Comparison of ENCODE assay signal across 13 cellular contexts in the genomic region with DNA sequence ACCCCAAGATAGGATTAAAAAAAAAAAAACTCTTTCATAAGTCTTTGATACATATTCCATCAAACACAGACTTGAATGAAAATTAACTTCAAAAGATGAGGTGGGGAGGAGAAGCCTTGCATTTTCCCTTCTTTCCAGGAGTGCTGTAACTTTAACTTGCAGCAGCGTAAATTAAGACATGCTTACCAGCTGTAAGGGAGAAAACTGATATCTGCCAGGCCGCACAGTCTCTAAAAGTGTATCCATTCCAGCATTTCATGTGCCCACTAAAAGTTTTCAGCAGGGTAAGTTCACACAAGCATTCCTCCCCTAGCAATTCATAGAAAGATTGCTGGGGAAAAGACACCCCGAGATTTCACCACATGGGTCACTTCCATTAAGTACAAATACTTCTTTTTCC. TPM values are rescaled to one million over a fixed set of nuclear protein-coding genes. Genes with fewer than 3 reads are reported as not detected.
DNase-seq lines count a peak whose midpoint lies in the region; ATAC-seq and TF ChIP-seq lines count a peak whose summit lies in the region.
"Had no signal": no experiment of that assay in that cellular context is flagged by ENCODE, and none has a peak within 500 bp of the region (broad histone marks: within the 10 kb centered on the region; RNA-seq: fewer than 3 reads in every experiment).

No MANE protein-coding gene starts in this region.

- no peak for TF ChIP-seq CTCF in colonic mucosa (IDR thresholded peaks at IDR 0.05)

- peaks cover 76% of the 10 kb centered on the region for H3K27me3 Mint-ChIP-seq in activated naive CD4-positive, alpha-beta T cell treated with anti-CD3 and anti-CD28 coated beads, Interleukin-2, amount 10 ng/mL, durations not matched to agents 7 days and 5 days

- H3K79me1 ChIP-seq in mesendoderm (ENCODE audit: low read length): peaks cover 4% of the 10 kb centered on the region

- H3K4me1 Mint-ChIP-seq in activated naive CD4-positive, alpha-beta T cell treated with anti-CD3 and anti-CD28 coated beads, Interleukin-2, amount 10 ng/mL, durations not matched to agents 7 days and 5 days: peaks cover 6% of the 10 kb centered on the region

- H3K4me3 ChIP-seq in HUES64 (ENCODE audit: low read length) (peak overlapping the region; percentile 95), colonic mucosa (no peak overlapping the region), mesendoderm (ENCODE audit: low read length) (no peak overlapping the region), stomach smooth muscle (ENCODE audit: low read length in 2 of 2) (peak overlapping the region; percentile 38 to 44)

- H3K9ac ChIP-seq in HUES64 (ENCODE audit: low read depth, low read length): peak overlapping the region; percentile 81
- H3K9ac ChIP-seq in colonic mucosa (ENCODE audit: low read depth in 2 of 2, low read length in 2 of 2): peak overlapping the region in 1 of 2 donors; percentile 82
- H3K9ac ChIP-seq in mesendoderm (ENCODE audit: low read length): peak overlapping the region; percentile 12
- peak overlapping the region; percentile 51 to 61 for H3K9ac ChIP-seq in stomach smooth muscle (ENCODE audit: low read length in 2 of 2)
- H3K9ac ChIP-seq: KMS-11 had no signal

- no peaks in the 10 kb centered on the region for H3K27me3 ChIP-seq in HUES64 (ENCODE audit: insufficient read depth, low read length)
- H3K27me3 ChIP-seq in colonic mucosa: no peaks in the 10 kb centered on the region
- no peaks in the 10 kb centered on the region for H3K27me3 ChIP-seq in mesendoderm (ENCODE audit: insufficient read depth, low read length, poor library complexity)
- H3K27me3 ChIP-seq in stomach smooth muscle (ENCODE audit: control insufficient read depth in 1 of 2, insufficient read depth in 2 of 2, low read length in 2 of 2): no peaks in the 10 kb centered on the region
- H3K27me3 ChIP-seq: adrenal gland had no signal

- H3K79me2 ChIP-seq in mesendoderm (ENCODE audit: control insufficient read depth, insufficient read depth, low read length): peaks cover 85% of the 10 kb centered on the region

- peak overlapping the region; percentile 44 for H3K56ac ChIP-seq in mesendoderm (ENCODE audit: low read length)

- no peak overlapping the region for H2BK15ac ChIP-seq in mesendoderm (replicated peaks; ENCODE audit: low read depth)

- DNase-seq in colonic mucosa (no peak), mesendoderm (no peak), NCI-H524 treated with DMSO at 0.1 percent for 48 hours (lab: John Stamatoyannopoulos, UW) (no peak)
- DNase-seq in activated naive CD4-positive, alpha-beta T cell treated with anti-CD3 and anti-CD28 coated beads, Interleukin-2, amount 10 ng/mL, durations not matched to agents 7 days and 5 days: no peak
- DNase-seq: activated CD8-positive, alpha-beta T cell treated with anti-CD3 and anti-CD28 coated beads, Interleukin-2, amount 10 ng/mL, durations not matched to agents 7 days and 5 days; stimulated activated CD4-positive, alpha-beta T cell treated with anti-CD3 and anti-CD28 coated beads, Interleukin-12 subunit alpha, Interleukin-12 subunit beta, amount 100 ng/mL, for 4 hours had no signal

- H3K4me3 Mint-ChIP-seq in activated naive CD4-positive, alpha-beta T cell treated with anti-CD3 and anti-CD28 coated beads, Interleukin-2, amount 10 ng/mL, durations not matched to agents 7 days and 5 days: no peak overlapping the region
- H3K4me3 Mint-ChIP-seq: activated CD8-positive, alpha-beta T cell treated with anti-CD3 and anti-CD28 coated beads, Interleukin-2, amount 10 ng/mL, durations not matched to agents 7 days and 5 days had no signal

- no peaks in the 10 kb centered on the region for H3K36me3 Mint-ChIP-seq in activated naive CD4-positive, alpha-beta T cell treated with anti-CD3 and anti-CD28 coated beads, Interleukin-2, amount 10 ng/mL, durations not matched to agents 7 days and 5 days

- ATAC-seq in HG02678 (IDR thresholded peaks at IDR 0.05; ENCODE audit: unreplicated experiment): no peak
- no peak for ATAC-seq in GM18519 (IDR thresholded peaks at IDR 0.05; ENCODE audit: low FRiP score, unreplicated experiment)
- ATAC-seq: activated CD8-positive, alpha-beta T cell treated with anti-CD3 and anti-CD28 coated beads, Interleukin-2, amount 10 ng/mL, durations not matched to agents 7 days and 5 days; esophagus mucosa had no signal

- peak overlapping the region; percentile 12 for H3K4me2 ChIP-seq in mesendoderm (ENCODE audit: low read length)
- H3K4me2 ChIP-seq: KMS-11 had no signal

- H3K4ac ChIP-seq in mesendoderm (ENCODE audit: low read depth, low read length): no peak overlapping the region

- intact Hi-C loops in colonic mucosa (cut with DNase I): no loop called here

- H3K9me3 Mint-ChIP-seq in activated naive CD4-positive, alpha-beta T cell treated with anti-CD3 and anti-CD28 coated beads, Interleukin-2, amount 10 ng/mL, durations not matched to agents 7 days and 5 days: no peaks in the 10 kb centered on the region

- WGBS in HUES64: 62% methylated on average over 3 of the region's 3 CpGs
- no CpG with 5 or more reads among the region's 3 CpGs for WGBS in mesendoderm (ENCODE audit: extremely low coverage, insufficient coverage, low lambda C conversion rate)

- no peak overlapping the region for H2BK5ac ChIP-seq in mesendoderm (ENCODE audit: low read length)

- no peak overlapping the region for H2BK120ac ChIP-seq in mesendoderm (ENCODE audit: low read depth, low read length)

- no peak overlapping the region for H3K18ac ChIP-seq in mesendoderm (ENCODE audit: low read length)

- H3K27ac ChIP-seq in HUES64 (ENCODE audit: low read depth, low read length) (peak overlapping the region; percentile 94), colonic mucosa (peak overlapping the region; percentile 97), mesendoderm (ENCODE audit: low read depth, low read length) (no peak overlapping the region), stomach smooth muscle (ENCODE audit: low read length) (peak overlapping the region; percentile 63)
- H3K27ac ChIP-seq: KMS-11 had no signal

- no peak overlapping the region for H2AK5ac ChIP-seq in mesendoderm (ENCODE audit: low read length)

- H3K27ac Mint-ChIP-seq in activated naive CD4-positive, alpha-beta T cell treated with anti-CD3 and anti-CD28 coated beads, Interleukin-2, amount 10 ng/mL, durations not matched to agents 7 days and 5 days: no peak overlapping the region
- H3K27ac Mint-ChIP-seq: activated CD8-positive, alpha-beta T cell treated with anti-CD3 and anti-CD28 coated beads, Interleukin-2, amount 10 ng/mL, durations not matched to agents 7 days and 5 days had no signal

- no peak overlapping the region for H4K5ac ChIP-seq in mesendoderm (ENCODE audit: low read length)

- H3K23ac ChIP-seq in mesendoderm (ENCODE audit: low read length): no peak overlapping the region

- H3K4me1 ChIP-seq in HUES64 (ENCODE audit: insufficient read depth, low read length) (peaks cover 65% of the 10 kb centered on the region), colonic mucosa (peaks cover 25% of the 10 kb centered on the region), mesendoderm (ENCODE audit: control insufficient read depth, low read depth, low read length) (peaks cover 43% of the 10 kb centered on the region), stomach smooth muscle (ENCODE audit: control insufficient read depth, insufficient read depth, low read length) (peaks cover 56% of the 10 kb centered on the region)

- H3K36me3 ChIP-seq in HUES64 (ENCODE audit: insufficient read depth, low read length): peaks cover 7% of the 10 kb centered on the region
- H3K36me3 ChIP-seq in colonic mucosa: no peaks in the 10 kb centered on the region
- H3K36me3 ChIP-seq in mesendoderm (ENCODE audit: control insufficient read depth, insufficient read depth, low read length): peaks cover 4% of the 10 kb centered on the region
- peaks cover 0 to 5% of the 10 kb centered on the region in 2 donors for H3K36me3 ChIP-seq in stomach smooth muscle (ENCODE audit: control insufficient read depth in 2 of 2, insufficient read depth in 2 of 2, low read length in 2 of 2)
- H3K36me3 ChIP-seq: adrenal gland had no signal

- no peak overlapping the region for H4K8ac ChIP-seq in mesendoderm (ENCODE audit: low read depth, low read length)

- no peaks in the 10 kb centered on the region for H3K9me3 ChIP-seq in HUES64 (ENCODE audit: insufficient read depth, low read depth, low read length)
- no peaks in the 10 kb centered on the region for H3K9me3 ChIP-seq in colonic mucosa
- no peaks in the 10 kb centered on the region for H3K9me3 ChIP-seq in stomach smooth muscle (ENCODE audit: control insufficient read depth in 2 of 2, low read length in 2 of 2)
- H3K9me3 ChIP-seq: adrenal gland had no signal

- CTCF ChIA-PET in activated naive CD4-positive, alpha-beta T cell treated with anti-CD3 and anti-CD28 coated beads, Interleukin-2, amount 10 ng/mL, durations not matched to agents 7 days and 5 days (lab: Charles Lee): no interaction called here

RNA-seq across cellular contexts. Expression of a gene that starts 4.7 kb away (rescaled TPM):
- 166 TPM for polyA plus RNA-seq in HUES64 (2013, experiment 1 of 2)
- 145 TPM for polyA plus RNA-seq in HUES64 (2013, experiment 2 of 2)
- total RNA-seq in colonic mucosa: 100 to 1,000 TPM; 106 to 172 TPM
- 135 TPM for polyA plus RNA-seq in mesendoderm (2013, experiment 1 of 2)
- 136 TPM for polyA plus RNA-seq in mesendoderm (2013, experiment 2 of 2)

Comparison
In these comparisons a context has a peak if more than half of its experiments do, and no peak if none do; other contexts are left out.
1. H3K4me3 ChIP-seq: peak in HUES64 (single experiment) and stomach smooth muscle (2 of 2); none in colonic mucosa (single experiment) and mesendoderm (single experiment).